ENCODE assay signal across 36 cellular contexts in genomic region chr18:1370552-1370951, GRCh38.
"Had no signal": no experiment of that assay in that cellular context is flagged by ENCODE, and none has a peak within 500 bp of the region (broad histone marks: within the 10 kb centered on the region; RNA-seq: fewer than 3 reads in every experiment).

No MANE protein-coding gene starts in this region.

- ATAC-seq: activated CD8-positive, alpha-beta memory T cell treated with anti-CD3 and anti-CD28 coated beads, Interleukin-2, amount 10 ng/mL, durations not matched to agents 7 days and 5 days; PC-3; Right ventricle myocardium inferior had no signal

- DNase-seq: activated CD4-positive, alpha-beta memory T cell treated with anti-CD3 and anti-CD28 coated beads, Interleukin-2, amount 10 ng/mL, durations not matched to agents 7 days and 5 days; activated CD4-positive, alpha-beta T cell treated with anti-CD3 and anti-CD28 coated beads for 1 hour; activated CD4-positive, alpha-beta T cell treated with anti-CD3 and anti-CD28 coated beads for 48 hours; activated CD4-positive, CD25-positive, alpha-beta regulatory T cell; activated CD8-positive, alpha-beta memory T cell treated with anti-CD3 and anti-CD28 coated beads for 24 hours; activated CD8-positive, alpha-beta memory T cell treated with anti-CD3 and anti-CD28 coated beads, Interleukin-2, amount 10 ng/mL, durations not matched to agents 7 days and 5 days; activated CD8-positive, alpha-beta memory T cell treated with anti-CD3 and anti-CD28 coated beads, Interleukin-2, amount 50 U/mL, for 48 hours; activated effector memory CD4-positive, alpha-beta T cell treated with Interleukin-2 at 50 U/mL for 16 hours; activated naive CD4-positive, alpha-beta T cell; activated naive CD4-positive, alpha-beta T cell treated with anti-CD3 and anti-CD28 coated beads, Interleukin-2, amount 50 U/mL, for 16 hours; activated naive CD8-positive, alpha-beta T cell treated with anti-CD3 and anti-CD28 coated beads for 36 hours; activated T-cell treated with anti-CD3 and anti-CD28 coated beads, Interleukin-2, amount 50 U/mL, for 48 hours; amniotic stem cell; NCI-H1048; NCI-H1105 treated with DMSO at 0.1 percent for 48 hours; NCI-H1436; NCI-H1694; NCI-H1930; NCI-H2081 treated with DMSO at 0.1 percent for 48 hours; NCI-H226; NCI-H446 treated with DMSO at 0.1 percent for 48 hours; NCI-H524; NCI-H69; NCI-H82; NK-92 treated with Interleukin-12 subunit alpha and Interleukin-12 subunit beta, amount 100 ng/mL, for 24 hours; PC-3; Peyer's patch; SIG-M5; SW 1271; T1000; WERI-Rb-1 had no signal

- H3K36me3 ChIP-seq: ascending aorta, cardiac muscle cell, Peyer's patch, WERI-Rb-1 had no signal

- H3K9me3 ChIP-seq: ascending aorta, Peyer's patch had no signal

- H3K27me3 ChIP-seq: ascending aorta, cardiac muscle cell, Peyer's patch had no signal

- H3K4me3 ChIP-seq: ascending aorta, cardiac muscle cell, coronary artery, Peyer's patch had no signal

- H3K4me1 ChIP-seq: ascending aorta, Peyer's patch had no signal

- H3K27ac ChIP-seq: ascending aorta, cardiac muscle cell, coronary artery, Peyer's patch, RWPE1, WERI-Rb-1 had no signal
